In the genomic region with DNA sequence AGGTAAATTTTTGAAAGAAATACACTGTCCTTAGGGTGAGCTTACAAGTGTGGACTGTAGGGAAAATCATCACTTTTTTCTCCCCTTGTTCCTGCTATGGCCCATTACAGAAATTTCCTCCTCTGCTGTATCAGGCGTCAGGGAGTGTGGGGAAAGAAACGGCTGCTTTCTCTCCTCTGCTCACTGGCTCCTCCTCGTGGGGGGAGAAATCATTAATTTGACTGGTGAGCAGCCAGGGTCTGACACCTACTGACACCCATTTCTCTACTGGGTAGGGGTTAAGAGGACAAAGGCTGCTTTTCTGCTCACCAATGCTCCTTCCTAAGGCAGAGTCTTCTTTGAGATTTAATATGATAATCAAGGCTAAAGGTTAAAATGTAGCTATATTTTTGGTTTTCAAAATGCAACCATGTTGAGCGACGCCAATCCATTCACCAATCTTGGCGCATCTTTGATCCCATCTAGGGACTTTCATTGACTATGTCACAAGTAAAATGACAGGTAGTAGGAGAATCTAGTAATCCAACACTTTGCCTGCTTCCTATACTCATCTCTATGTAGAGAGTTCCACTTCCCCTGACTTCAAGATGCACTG, we compare ENCODE assay signal across 8 cellular contexts. TPM values are rescaled to one million over a fixed set of nuclear protein-coding genes. Genes with fewer than 3 reads are reported as not detected.
DNase-seq lines count a peak whose midpoint lies in the region; TF ChIP-seq lines count a peak whose summit lies in the region.

No MANE protein-coding gene starts in this region.

- no TSS peak for BruUV-seq in mammary epithelial cell (replicated peaks; lab: Mats Ljungman, UMichigan)

- in situ Hi-C loops in mammary epithelial cell (cut with MboI; ENCODE audit: low sequenced_read_pairs in 2 of 2), result no loop called here

- H3K27ac ChIP-seq in VCaP (no peak overlapping the region; the same call in 1 of the 2 replicates), mammary epithelial cell (ENCODE audit: insufficient read depth, low read depth, low read length) (no peak overlapping the region)

- H3K4me1 ChIP-seq in mammary epithelial cell (ENCODE audit: insufficient read depth, low read length), result peaks cover 10% of the 10 kb centered on the region

- no peaks in the 10 kb centered on the region for H4K20me1 ChIP-seq in mammary epithelial cell (ENCODE audit: insufficient read depth, low read length)

- CTCF ChIA-PET in mammary epithelial cell (lab: Charles Lee; ENCODE audit: low non-redundant PET), result interaction anchor here (0.7 kb wide), 1 partner anchor 46 kb away, joined by 3 read pairs; no protein-coding TSS in a partner anchor

- H3K9me3 ChIP-seq in mammary epithelial cell (replicated peaks; ENCODE audit: insufficient read depth, low read length), result no peaks in the 10 kb centered on the region

- H2AFZ ChIP-seq in mammary epithelial cell (ENCODE audit: low read depth, low read length), result no peak overlapping the region

- intact Hi-C loops in mammary epithelial cell (cut with micrococcal nuclease), result loop anchor here (2.0 kb wide), 1 partner anchor 78 kb away; no protein-coding TSS in a partner anchor

- no peak overlapping the region for H3K4me3 ChIP-seq in mammary epithelial cell (replicated peaks in 1 of 3; ENCODE audit: insufficient read depth in 1 of 3, low read depth in 2 of 3, low read length in 3 of 3)

- H3K9ac ChIP-seq in mammary epithelial cell (ENCODE audit: insufficient read depth, low read length), result no peak overlapping the region

- no peaks in the 10 kb centered on the region for H3K27me3 ChIP-seq in mammary epithelial cell (ENCODE audit: insufficient read depth, low read length)

- dilution Hi-C loops in mammary epithelial cell (cut with HindIII; ENCODE audit: low sequenced_read_pairs), result no loop called here

- H3K79me2 ChIP-seq in mammary epithelial cell (ENCODE audit: insufficient read depth, low read length), result peaks cover 9% of the 10 kb centered on the region

- H3K4me2 ChIP-seq in mammary epithelial cell (ENCODE audit: insufficient read depth, low read depth, low read length), result no peak overlapping the region

- WGBS in mammary epithelial cell (ENCODE audit: low coverage, missing lambda C conversion rate), result 57% methylated on average over 6 of the region's 6 CpGs

- peaks cover 14% of the 10 kb centered on the region for H3K36me3 ChIP-seq in mammary epithelial cell (ENCODE audit: insufficient read depth, low read length)

- TF ChIP-seq CTCF in VCaP (conservative IDR thresholded peaks at IDR 0.05) (peak; percentile 70), mammary epithelial cell (conservative IDR thresholded peaks at IDR 0.05 in 1 of 2, IDR thresholded peaks at IDR 0.05 in 1 of 2; ENCODE audit: extremely low read depth in 1 of 2, insufficient read depth in 1 of 2, low read depth in 1 of 2, low read length in 2 of 2) (peak; percentile 53 to 66)

- DNase-seq in NCI-H510A (lab: John Stamatoyannopoulos, UW) (peak; percentile 1), NCI-H510A treated with DMSO at 0.1 percent for 48 hours (lab: John Stamatoyannopoulos, UW) (no peak), HuH-7.5 (ENCODE audit: low spot score) (peak; percentile 36), mammary epithelial cell (peak; percentile 29), left kidney (ENCODE audit: low read depth, low spot score) (peak; percentile 82), NCI-H187 treated with DMSO at 0.1 percent for 48 hours (lab: John Stamatoyannopoulos, UW) (no peak)
- DNase-seq in stimulated activated CD8-positive, alpha-beta memory T cell treated with anti-CD3 and anti-CD28 coated beads, Interleukin-15, amount 100 ng/mL, for 1 hour (ENCODE audit: low read depth), result peak; percentile 44

RNA-seq across cellular contexts. Expression of a gene that starts 25.1 kb away (rescaled TPM):
- 10 to 100 TPM; 43.6 to 72.2 TPM for total RNA-seq in mammary epithelial cell
- polyA plus RNA-seq in mammary epithelial cell, result 12.1 TPM
- 70.5 TPM for polyA minus RNA-seq in mammary epithelial cell

Comparison
In these comparisons a context has a peak if more than half of its experiments do, and no peak if none do; other contexts are left out.
1. DNase-seq: peak in NCI-H510A (single experiment), HuH-7.5 (single experiment), mammary epithelial cell (single experiment), left kidney (single experiment) and stimulated activated CD8-positive, alpha-beta memory T cell treated with anti-CD3 and anti-CD28 coated beads, Interleukin-15, amount 100 ng/mL, for 1 hour (single experiment); none in NCI-H510A treated with DMSO at 0.1 percent for 48 hours (single experiment) and NCI-H187 treated with DMSO at 0.1 percent for 48 hours (single experiment).